ENCODE assay signal across 16 cellular contexts in the genomic region with DNA sequence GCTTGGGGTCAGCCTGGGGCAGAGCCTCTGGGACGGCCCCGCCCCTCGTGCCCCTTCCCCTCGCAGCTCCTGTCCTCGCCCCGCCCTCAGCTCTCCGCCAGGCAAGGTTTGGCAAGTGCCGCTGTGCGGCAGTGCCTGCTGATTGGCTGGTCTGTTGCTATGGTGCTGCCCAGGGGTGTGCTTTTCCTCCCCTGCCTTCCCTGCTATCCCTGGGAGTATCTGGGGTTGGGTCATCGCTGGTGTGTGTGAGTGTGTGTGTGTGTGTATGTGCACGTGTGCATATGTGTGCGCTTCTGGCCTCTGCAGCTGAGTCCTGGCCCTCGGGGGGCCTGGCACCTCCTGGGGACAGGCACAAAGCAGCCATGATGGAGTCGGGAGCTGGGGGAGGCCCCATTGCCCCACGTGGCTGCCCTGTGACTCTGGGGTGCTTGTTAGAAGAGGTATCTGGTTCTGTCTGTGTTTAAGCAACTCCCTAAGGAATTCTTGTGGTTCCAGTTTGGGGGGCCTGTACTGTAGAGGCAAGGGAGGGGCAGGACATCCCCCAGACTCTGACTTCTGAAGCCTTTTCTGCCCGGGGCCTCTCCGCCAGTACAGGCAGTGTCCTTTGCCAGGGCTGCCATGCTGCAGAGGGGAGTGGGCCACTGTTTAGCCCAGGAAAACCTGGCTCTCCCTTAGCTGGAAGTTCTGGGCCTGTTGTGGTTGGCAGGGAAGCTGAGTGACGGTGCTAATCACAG. TPM values are rescaled to one million over a fixed set of nuclear protein-coding genes. Genes with fewer than 3 reads are reported as not detected.
DNase-seq lines count a peak whose midpoint lies in the region; ATAC-seq and TF ChIP-seq lines count a peak whose summit lies in the region.
"Had no signal": no experiment of that assay in that cellular context is flagged by ENCODE, and none has a peak within 500 bp of the region (broad histone marks: within the 10 kb centered on the region; RNA-seq: fewer than 3 reads in every experiment).

No MANE protein-coding gene starts in this region.

- peak; percentile 31 for ATAC-seq in esophagus mucosa
- no peak for ATAC-seq in GM18868 (IDR thresholded peaks at IDR 0.05; ENCODE audit: unreplicated experiment)
- ATAC-seq: activated T-cell treated with anti-CD3 and anti-CD28 coated beads, Interleukin-2, amount 50 U/mL, for 72 hours had no signal

- no peak overlapping the region for H2BK5ac ChIP-seq in H9 (ENCODE audit: insufficient read length, low read length)

- H3K36me3 Mint-ChIP-seq in H9 (ENCODE audit: insufficient read depth in 1 of 3, low read depth in 3 of 3): peaks cover 27 to 60% (median 55%) of the 10 kb centered on the region in 3 experiments

- no CpG with 5 or more reads among the region's 18 CpGs for WGBS in H9 (ENCODE audit: extremely low coverage, insufficient read length, low lambda C conversion rate)

- H3K4me2 ChIP-seq in H9 (ENCODE audit: insufficient read depth, insufficient read length, low read length) (no peak overlapping the region), neural cell (ENCODE audit: low read length) (no peak overlapping the region)

- no peak overlapping the region for H2BK120ac ChIP-seq in H9 (ENCODE audit: low read depth, low read length, poor library complexity, severe bottlenecking)

- DNase-seq in H9: peak; percentile 72
- peak; percentile 5 for DNase-seq in NCI-H69 (lab: John Stamatoyannopoulos, UW)
- DNase-seq in NCI-H1694 (lab: John Stamatoyannopoulos, UW): no peak
- DNase-seq in activated effector memory CD4-positive, alpha-beta T cell treated with Interleukin-2 at 50 U/mL for 16 hours: no peak
- no peak for DNase-seq in GDM1 (lab: John Stamatoyannopoulos, UW)
- DNase-seq: activated CD4-positive, alpha-beta T cell treated with anti-CD3 and anti-CD28 coated beads, Interleukin-2, amount 50 U/mL, for 1 hour; activated T-cell treated with anti-CD3 and anti-CD28 coated beads, Interleukin-2, amount 50 U/mL, for 72 hours; heart left ventricle; NCI-H1436; Right ventricle myocardium superior; T-helper 9 cell had no signal

- no peaks in the 10 kb centered on the region for H3K27me3 Mint-ChIP-seq in H9 (ENCODE audit: low read depth)

- no peak overlapping the region for H2AK5ac ChIP-seq in H9 (ENCODE audit: insufficient read length, low read length)

- TF ChIP-seq RAD21 in neural cell (conservative IDR thresholded peaks at IDR 0.05): no peak

- no peaks in the 10 kb centered on the region for H3K79me1 ChIP-seq in H9 (ENCODE audit: insufficient read depth, low read depth, low read length, poor library complexity, severe bottlenecking)

- H3K9me3 Mint-ChIP-seq in H9: no peaks in the 10 kb centered on the region
- H3K9me3 Mint-ChIP-seq: activated T-cell treated with anti-CD3 and anti-CD28 coated beads, Interleukin-2, amount 50 U/mL, for 72 hours; nephron had no signal

- H4K8ac ChIP-seq in H9 (replicated peaks; ENCODE audit: insufficient read length, low read depth, low read length): no peak overlapping the region

- peak overlapping the region in 2 of 3 experiments; percentile 40 to 68; a peak in 4 of 7 replicates for H3K27ac Mint-ChIP-seq in H9
- H3K27ac Mint-ChIP-seq: activated T-cell treated with anti-CD3 and anti-CD28 coated beads, Interleukin-2, amount 50 U/mL, for 72 hours; nephron had no signal

- TF ChIP-seq EP300 in neural cell (conservative IDR thresholded peaks at IDR 0.05; ENCODE audit: poor library complexity, severe bottlenecking): no peak

- TF ChIP-seq CTCF in H9 (conservative IDR thresholded peaks at IDR 0.05) (no peak), neural cell (IDR thresholded peaks at IDR 0.05; ENCODE audit: poor library complexity, severe bottlenecking) (no peak)

- H3K79me2 ChIP-seq in H9 (ENCODE audit: insufficient read depth, low read length): no peaks in the 10 kb centered on the region
- no peaks in the 10 kb centered on the region for H3K79me2 ChIP-seq in neural cell (replicated peaks; ENCODE audit: insufficient read depth, low read length)

- no peaks in the 10 kb centered on the region for H3K23me2 ChIP-seq in H9 (ENCODE audit: insufficient read length, low read depth, low read length, poor library complexity, severe bottlenecking)

- no peaks in the 10 kb centered on the region for H3K4me1 ChIP-seq in H9 (ENCODE audit: insufficient read depth, low read length)
- H3K4me1 ChIP-seq: ascending aorta, heart left ventricle had no signal

- H3K56ac ChIP-seq in H9 (ENCODE audit: insufficient read length, low read depth, low read length): no peak overlapping the region

- no peak overlapping the region for H3K27ac ChIP-seq in H9 (ENCODE audit: insufficient read length, low read depth, low read length)
- peak overlapping the region; percentile 26 for H3K27ac ChIP-seq in neural cell (ENCODE audit: low read length)
- H3K27ac ChIP-seq: ascending aorta, heart left ventricle had no signal

- H4K5ac ChIP-seq in H9 (ENCODE audit: insufficient read length, low read depth, low read length): no peak overlapping the region

- H3F3A ChIP-seq in neural cell (ENCODE audit: insufficient read depth, low read length, poor library complexity, severe bottlenecking): no peaks in the 10 kb centered on the region

- H2BK15ac ChIP-seq in H9 (ENCODE audit: low read depth, low read length): no peak overlapping the region

- no peak overlapping the region for H3K14ac ChIP-seq in H9 (ENCODE audit: insufficient read depth, low read length)

- no peak overlapping the region for H3K4ac ChIP-seq in H9 (ENCODE audit: low read depth, low read length)

- no peak overlapping the region for H3T11ph ChIP-seq in H9 (ENCODE audit: low read length)

- H3K4me1 Mint-ChIP-seq in H9: peaks cover 0 to 4% of the 10 kb centered on the region in 2 experiments; a peak in 1 of 4 replicates
- H3K4me1 Mint-ChIP-seq: nephron had no signal

- H2AFZ ChIP-seq in H9 (ENCODE audit: low read length) (no peak overlapping the region), neural cell (ENCODE audit: low read depth, low read length) (no peak overlapping the region)

- H3K4me3 ChIP-seq in neural cell (ENCODE audit: low read length): peak overlapping the region; percentile 23
- H3K4me3 ChIP-seq: ascending aorta, heart left ventricle had no signal

- H3K27me3 ChIP-seq in H9 (ENCODE audit: insufficient read depth, low read length): no peaks in the 10 kb centered on the region; the same call in 1 of the 2 replicates
- H3K27me3 ChIP-seq in neural cell (ENCODE audit: insufficient read depth, low read depth, low read length): no peaks in the 10 kb centered on the region
- H3K27me3 ChIP-seq: ascending aorta, heart left ventricle had no signal

- no peak overlapping the region for H3K23ac ChIP-seq in H9 (ENCODE audit: insufficient read length, low read depth, low read length)

- H2BK12ac ChIP-seq in H9 (ENCODE audit: insufficient read length, low read depth, low read length): no peak overlapping the region

- no peaks in the 10 kb centered on the region for H4K20me1 ChIP-seq in H9 (ENCODE audit: control insufficient read depth, insufficient read depth, insufficient read length)
- H4K20me1 ChIP-seq in neural cell (ENCODE audit: insufficient read depth): no peaks in the 10 kb centered on the region

- no peak overlapping the region for H4K91ac ChIP-seq in H9 (ENCODE audit: insufficient read length, low read depth, low read length)

- H3K18ac ChIP-seq in H9 (ENCODE audit: insufficient read length, low read depth, low read length): no peak overlapping the region

- no peak overlapping the region for H2BK20ac ChIP-seq in H9 (ENCODE audit: low read depth, low read length, poor library complexity, severe bottlenecking)

- H3K9me3 ChIP-seq in H9 (ENCODE audit: control insufficient read depth, low read depth, low read length) (no peaks in the 10 kb centered on the region), neural cell (ENCODE audit: low read length) (no peaks in the 10 kb centered on the region)
- H3K9me3 ChIP-seq: ascending aorta, heart left ventricle had no signal

- H3K36me3 ChIP-seq in neural cell (ENCODE audit: insufficient read depth, low read length): no peaks in the 10 kb centered on the region

- no peaks in the 10 kb centered on the region for H3K9me2 ChIP-seq in neural cell (ENCODE audit: insufficient read depth, low read length)

- peak overlapping the region in 1 of 2 experiments; percentile 42; a peak in 1 of 5 replicates for H3K4me3 Mint-ChIP-seq in H9
- H3K4me3 Mint-ChIP-seq: activated T-cell treated with anti-CD3 and anti-CD28 coated beads, Interleukin-2, amount 50 U/mL, for 72 hours; nephron had no signal

- no peak overlapping the region for H3K9ac ChIP-seq in H9 (ENCODE audit: extremely low read depth, insufficient read length, low read length)
- H3K9ac ChIP-seq in neural cell (ENCODE audit: low read length): peak overlapping the region; percentile 43

TF ChIP-seq in neural cell, 6 proteins besides CTCF, POLR2A, EP300 and RAD21:
- no peak for TF ChIP-seq MXI1 (conservative IDR thresholded peaks at IDR 0.05; ENCODE audit: poor library complexity, severe bottlenecking)

RNA-seq across cellular contexts. Expression of a gene that starts 6.9 kb away (rescaled TPM):
- total RNA-seq in H9 (2021) (33.4 and 36.5 TPM in 2 replicates), esophagus mucosa (12.2 TPM)
- 29.2 and 31.9 TPM in 2 replicates for polyA plus RNA-seq in neural cell
- polyA minus RNA-seq in neural cell: 10.7 and 17.8 TPM in 2 replicates

RNA-seq across cellular contexts. Expression of a gene that starts 11.8 kb away (rescaled TPM):
- total RNA-seq in H9 (2021): 54.0 and 58.4 TPM in 2 replicates
- 4.6 TPM for total RNA-seq in esophagus mucosa
- 268 and 322 TPM in 2 replicates for polyA plus RNA-seq in neural cell
- polyA minus RNA-seq in neural cell: 161 and 172 TPM in 2 replicates

RNA-seq across cellular contexts. Expression of a gene that starts 31.4 kb away (rescaled TPM):
- total RNA-seq in H9 (2021) (0.86 TPM in 1 of 2 replicates, not detected in the other), esophagus mucosa (4.5 TPM)
- polyA plus RNA-seq in neural cell: 9.4 TPM in 1 of 2 replicates, not detected in the other
- not detected in 2 replicates for polyA minus RNA-seq in neural cell

RNA-seq across cellular contexts. Expression of a gene that starts 38.1 kb away (rescaled TPM):
- total RNA-seq in H9 (2021) (14.3 and 14.8 TPM in 2 replicates), esophagus mucosa (6.9 TPM)
- polyA plus RNA-seq in neural cell: 13.7 and 14.1 TPM in 2 replicates
- polyA minus RNA-seq in neural cell: 16.0 and 17.8 TPM in 2 replicates

RNA-seq across cellular contexts. Expression of a gene that starts 42.7 kb away (rescaled TPM):
- total RNA-seq in H9 (2021) (39.5 and 42.7 TPM in 2 replicates), esophagus mucosa (31.1 TPM)
- 70.9 and 78.0 TPM in 2 replicates for polyA plus RNA-seq in neural cell
- 24.1 and 24.7 TPM in 2 replicates for polyA minus RNA-seq in neural cell

Comparison
In these comparisons a context has a peak if more than half of its experiments do, and no peak if none do; other contexts are left out.
1. DNase-seq: peak in H9 (single experiment) and NCI-H69 (single experiment); none in NCI-H1694 (single experiment), activated effector memory CD4-positive, alpha-beta T cell treated with Interleukin-2 at 50 U/mL for 16 hours (single experiment) and GDM1 (single experiment).